ENCODE assay signal across 7 cellular contexts in genomic region chr19:10270616-10271394, GRCh38. TPM values are rescaled to one million over a fixed set of nuclear protein-coding genes. Genes with fewer than 3 reads are reported as not detected.
A peak's percentile ranks its signal among the peaks of the same experiment; 100 is the strongest.
DNase-seq lines count a peak whose midpoint lies in the region; ATAC-seq and TF ChIP-seq lines count a peak whose summit lies in the region.

Gene ICAM1, plus strand, starts transcription at chr19:10271120. Its CDS starts 40 bp downstream, at chr19:10271160.

- 0 to 3% methylated on average over 24 of the region's 51 CpGs for WGBS in upper lobe of left lung, 2 donors

- H3K4me1 ChIP-seq in neutrophil (ENCODE audit: control insufficient read depth in 1 of 2, insufficient read depth in 1 of 2, low read depth in 1 of 2, low read length in 1 of 2) (peaks cover 18 to 27% of the 10 kb centered on the region in 2 experiments), upper lobe of left lung (peaks cover 41 to 84% (median 49%) of the 10 kb centered on the region in 4 donors)

- H3K9me3 ChIP-seq in neutrophil (no peaks in the 10 kb centered on the region), upper lobe of left lung (no peaks in the 10 kb centered on the region)

- peak; percentile 92 for DNase-seq in RPMI7951 (ENCODE audit: low read depth)
- peak; percentile 78 for DNase-seq in activated T-helper 1 cell treated with anti-CD3 and anti-CD28 coated beads, Interleukin-12 subunit alpha, Interleukin-12 subunit beta, Interleukin-2, Interleukin-4 antibody, amounts not matched to agents 30 ng/mL and 10 ng/mL and 1 ng/mL, durations not matched to agents 14 hours and 24 hours and 36 hours (ENCODE audit: low spot score)
- DNase-seq in fibroblast of villous mesenchyme (ENCODE audit: low read depth) = peak; percentile 75
- peak; percentile 93 to 94 for DNase-seq in upper lobe of left lung

- intact Hi-C loops in activated T-helper 1 cell treated with anti-CD3 and anti-CD28 coated beads, Interleukin-12 subunit alpha, Interleukin-12 subunit beta, Interleukin-2, Interleukin-4 antibody, amounts not matched to agents 30 ng/mL and 10 ng/mL and 1 ng/mL, durations not matched to agents 14 hours and 24 hours and 36 hours (cut with micrococcal nuclease) = loop anchor here (1.0 to 5.0 kb wide), 6 partner anchors 18 to 296 kb away; partner anchors contain the start of genes CDC37, CDKN2D, FDX2 and ICAM5

- peak within 1 kb of the TSS; percentile 51 for H3K4me3 ChIP-seq in fibroblast of villous mesenchyme (ENCODE audit: low read depth, low read length)
- H3K4me3 ChIP-seq in neutrophil (ENCODE audit: low read depth in 1 of 2, low read length in 1 of 2) = peak within 1 kb of the TSS; percentile 75 to 84
- H3K4me3 ChIP-seq in upper lobe of left lung = peak within 1 kb of the TSS; percentile 59 to 74 (median 60)

- H3K4me3 Mint-ChIP-seq in activated T-helper 1 cell treated with anti-CD3 and anti-CD28 coated beads, Interleukin-12 subunit alpha, Interleukin-12 subunit beta, Interleukin-2, Interleukin-4 antibody, amounts not matched to agents 30 ng/mL and 10 ng/mL and 1 ng/mL, durations not matched to agents 14 hours and 24 hours and 36 hours = peak within 1 kb of the TSS; percentile 94

- H3K36me3 ChIP-seq in neutrophil (peaks cover 15% of the 10 kb centered on the region), upper lobe of left lung (peaks cover 0 to 25% (median 12%) of the 10 kb centered on the region in 4 donors)

- no peaks in the 10 kb centered on the region for H3K27me3 ChIP-seq in neutrophil
- H3K27me3 ChIP-seq in upper lobe of left lung = no peaks in the 10 kb centered on the region

- TF ChIP-seq CTCF in fibroblast of villous mesenchyme (IDR thresholded peaks at IDR 0.05; ENCODE audit: insufficient read depth, low read depth, low read length) (no peak), neutrophil (IDR thresholded peaks at IDR 0.05) (peak; percentile 62), upper lobe of left lung (IDR thresholded peaks at IDR 0.05) (peak in 5 of 6 experiments; percentile 11 to 64 (median 58))

- no peaks in the 10 kb centered on the region for H3K27me3 Mint-ChIP-seq in activated T-helper 1 cell treated with anti-CD3 and anti-CD28 coated beads, Interleukin-12 subunit alpha, Interleukin-12 subunit beta, Interleukin-2, Interleukin-4 antibody, amounts not matched to agents 30 ng/mL and 10 ng/mL and 1 ng/mL, durations not matched to agents 14 hours and 24 hours and 36 hours (ENCODE audit: insufficient read depth)

- peaks cover 25% of the 10 kb centered on the region for H3K36me3 Mint-ChIP-seq in activated T-helper 1 cell treated with anti-CD3 and anti-CD28 coated beads, Interleukin-12 subunit alpha, Interleukin-12 subunit beta, Interleukin-2, Interleukin-4 antibody, amounts not matched to agents 30 ng/mL and 10 ng/mL and 1 ng/mL, durations not matched to agents 14 hours and 24 hours and 36 hours (ENCODE audit: low read depth)

- no peaks in the 10 kb centered on the region for H3K9me3 Mint-ChIP-seq in activated T-helper 1 cell treated with anti-CD3 and anti-CD28 coated beads, Interleukin-12 subunit alpha, Interleukin-12 subunit beta, Interleukin-2, Interleukin-4 antibody, amounts not matched to agents 30 ng/mL and 10 ng/mL and 1 ng/mL, durations not matched to agents 14 hours and 24 hours and 36 hours

- H3K27ac Mint-ChIP-seq in activated T-helper 1 cell treated with anti-CD3 and anti-CD28 coated beads, Interleukin-12 subunit alpha, Interleukin-12 subunit beta, Interleukin-2, Interleukin-4 antibody, amounts not matched to agents 30 ng/mL and 10 ng/mL and 1 ng/mL, durations not matched to agents 14 hours and 24 hours and 36 hours = peak within 1 kb of the TSS; percentile 94

- TF ChIP-seq EP300 in upper lobe of left lung (IDR thresholded peaks at IDR 0.05) = peak; percentile 93 to 100 (median 95)

- ATAC-seq in GM18520 (IDR thresholded peaks at IDR 0.05; ENCODE audit: unreplicated experiment) (peak; percentile 35), HG02981 (IDR thresholded peaks at IDR 0.05; ENCODE audit: unreplicated experiment) (peak; percentile 48), upper lobe of left lung (ENCODE audit: low FRiP score in 2 of 2) (peak; percentile 83 to 88)

- TF ChIP-seq POLR2A in upper lobe of left lung (IDR thresholded peaks at IDR 0.05) = peak; percentile 75 to 96 (median 92)

- peaks cover 31% of the 10 kb centered on the region for H3K4me1 Mint-ChIP-seq in activated T-helper 1 cell treated with anti-CD3 and anti-CD28 coated beads, Interleukin-12 subunit alpha, Interleukin-12 subunit beta, Interleukin-2, Interleukin-4 antibody, amounts not matched to agents 30 ng/mL and 10 ng/mL and 1 ng/mL, durations not matched to agents 14 hours and 24 hours and 36 hours (ENCODE audit: low read depth)

- H3K27ac ChIP-seq in neutrophil (peak within 1 kb of the TSS; percentile 99), upper lobe of left lung (peak within 1 kb of the TSS; percentile 94 to 98 (median 98))

RNA-seq across cellular contexts. Expression of gene ICAM1, which starts in this region (rescaled TPM):
- total RNA-seq in RPMI7951 (2014; rRNA removed; shearing (Covaris generic)) = 75.1 and 81.1 TPM in 2 replicates
- 90.8 and 92.2 TPM in 2 replicates for total RNA-seq in activated T-helper 1 cell treated with anti-CD3 and anti-CD28 coated beads, Interleukin-12 subunit alpha, Interleukin-12 subunit beta, Interleukin-2, Interleukin-4 antibody, amounts not matched to agents 30 ng/mL and 10 ng/mL and 1 ng/mL, durations not matched to agents 14 hours and 24 hours and 36 hours
- total RNA-seq in fibroblast of villous mesenchyme (75.1 and 244 TPM in 2 replicates), upper lobe of left lung (100 to 1,000 TPM; 190 to 791 (median 356) TPM)

Comparison
In these comparisons a context has a peak if more than half of its experiments do, and no peak if none do; other contexts are left out.
1. Peak in every context shown above with its lines: DNase-seq, ATAC-seq, H3K4me3 ChIP-seq and H3K27ac ChIP-seq.
2. ATAC-seq: peak in every context shown above with its lines; median percentile 86 in upper lobe of left lung; 48 in HG02981; 35 in GM18520.